ENCODE assay signal across 9 cellular contexts in genomic region chr2:241860184-241861078, GRCh38. TPM values are rescaled to one million over a fixed set of nuclear protein-coding genes. Genes with fewer than 3 reads are reported as not detected.
DNase-seq lines count a peak whose midpoint lies in the region; ATAC-seq and TF ChIP-seq lines count a peak whose summit lies in the region.
"Had no signal": no experiment of that assay in that cellular context is flagged by ENCODE, and none has a peak within 500 bp of the region (broad histone marks: within the 10 kb centered on the region; RNA-seq: fewer than 3 reads in every experiment).

No MANE protein-coding gene starts in this region.

- peak overlapping the region in 2 of 3 donors; percentile 90 to 94 for H3K27ac Mint-ChIP-seq in CD4-positive, CD25-positive, alpha-beta regulatory T cell
- H3K27ac Mint-ChIP-seq in natural killer cell (no peak overlapping the region), osteocyte (ENCODE audit: unreplicated experiment) (no peak overlapping the region)

- intact Hi-C loops in body of pancreas (cut with DNase I) (no loop called here), natural killer cell (cut with micrococcal nuclease) (no loop called here)

- peak overlapping the region in 3 of 4 donors; percentile 84 to 97 (median 93) for H3K4me3 Mint-ChIP-seq in CD4-positive, CD25-positive, alpha-beta regulatory T cell
- H3K4me3 Mint-ChIP-seq in natural killer cell: no peak overlapping the region
- H3K4me3 Mint-ChIP-seq in osteocyte (ENCODE audit: unreplicated experiment): no peak overlapping the region

- 84 to 91% methylated on average over 7 of the region's 10 CpGs for WGBS in body of pancreas, 2 donors

- H3K9me3 Mint-ChIP-seq in CD4-positive, CD25-positive, alpha-beta regulatory T cell: peaks cover 0 to 4% (median 0%) of the 10 kb centered on the region in 7 donors
- H3K9me3 Mint-ChIP-seq in natural killer cell (no peaks in the 10 kb centered on the region), osteocyte (ENCODE audit: unreplicated experiment) (no peaks in the 10 kb centered on the region)

- no peaks in the 10 kb centered on the region for H3K36me3 ChIP-seq in CD4-positive, CD25-positive, alpha-beta regulatory T cell (ENCODE audit: control insufficient read depth, insufficient read depth, low read length)
- no peaks in the 10 kb centered on the region for H3K36me3 ChIP-seq in body of pancreas (replicated peaks in 1 of 2; ENCODE audit: insufficient read depth in 1 of 2, low read depth in 2 of 2)

- H3K27ac ChIP-seq in CD4-positive, CD25-positive, alpha-beta regulatory T cell (ENCODE audit: insufficient read depth, low read length, poor library complexity, severe bottlenecking): peak overlapping the region; percentile 62
- H3K27ac ChIP-seq in body of pancreas: peak overlapping the region in 3 of 4 donors; percentile 26 to 34 (median 34)
- H3K27ac ChIP-seq in RWPE1: no peak overlapping the region

- ATAC-seq in CD4-positive, CD25-positive, alpha-beta regulatory T cell (ENCODE audit: low read depth in 2 of 2): no peak
- peak; percentile 11 for ATAC-seq in GM21825 (IDR thresholded peaks at IDR 0.05; ENCODE audit: unreplicated experiment)
- ATAC-seq in body of pancreas: no peak
- no peak for ATAC-seq in natural killer cell
- ATAC-seq in HG02678 (IDR thresholded peaks at IDR 0.05; ENCODE audit: unreplicated experiment): no peak
- no peak for ATAC-seq in HG02759 (IDR thresholded peaks at IDR 0.05; ENCODE audit: unreplicated experiment)

- no peak overlapping the region for H3K4me3 ChIP-seq in CD4-positive, CD25-positive, alpha-beta regulatory T cell (ENCODE audit: low read depth, low read length)
- H3K4me3 ChIP-seq in body of pancreas: no peak overlapping the region

- H3K4me1 ChIP-seq in CD4-positive, CD25-positive, alpha-beta regulatory T cell (ENCODE audit: control insufficient read depth, insufficient read depth, low read length, poor library complexity, severe bottlenecking): peaks cover 59% of the 10 kb centered on the region
- peaks cover 8% of the 10 kb centered on the region for H3K4me1 ChIP-seq in body of pancreas

- TF ChIP-seq POLR2A in body of pancreas (IDR thresholded peaks at IDR 0.05): no peak

- H3K9me3 ChIP-seq in CD4-positive, CD25-positive, alpha-beta regulatory T cell (ENCODE audit: control insufficient read depth in 2 of 2, low read length in 2 of 2): no peaks in the 10 kb centered on the region
- no peaks in the 10 kb centered on the region for H3K9me3 ChIP-seq in body of pancreas

- POLR2A ChIA-PET in RWPE1 (lab: Yijun Ruan, JAX; ENCODE audit: low non-redundant PET): no interaction called here

- peaks cover 9 to 66% (median 33%) of the 10 kb centered on the region in 4 donors for H3K4me1 Mint-ChIP-seq in CD4-positive, CD25-positive, alpha-beta regulatory T cell
- H3K4me1 Mint-ChIP-seq in natural killer cell (peaks cover 22 to 50% of the 10 kb centered on the region in 2 donors), osteocyte (ENCODE audit: unreplicated experiment) (peaks cover 1% of the 10 kb centered on the region)

- no peaks in the 10 kb centered on the region for H3K27me3 Mint-ChIP-seq in CD4-positive, CD25-positive, alpha-beta regulatory T cell
- H3K27me3 Mint-ChIP-seq in natural killer cell (ENCODE audit: low read depth in 2 of 2) (peaks cover 0 to 35% of the 10 kb centered on the region in 2 donors), osteocyte (ENCODE audit: unreplicated experiment) (peaks cover 6% of the 10 kb centered on the region)

- CTCF ChIA-PET in RWPE1 (lab: Yijun Ruan, JAX): no interaction called here

- no peak for DNase-seq in CD4-positive, CD25-positive, alpha-beta regulatory T cell
- peak in 1 of 4 donors; percentile 12 for DNase-seq in body of pancreas
- DNase-seq in natural killer cell: peak; percentile 15
- DNase-seq in RWPE1 (ENCODE audit: low spot score): no peak
- DNase-seq in osteocyte (ENCODE audit: extremely low spot score, unreplicated experiment): no peak

- no peak for TF ChIP-seq CTCF in body of pancreas (IDR thresholded peaks at IDR 0.05)
- no peak for TF ChIP-seq CTCF in natural killer cell (IDR thresholded peaks at IDR 0.05)
- no peak for TF ChIP-seq CTCF in RWPE1 (conservative IDR thresholded peaks at IDR 0.05; ENCODE audit: low read depth)
- TF ChIP-seq CTCF in osteocyte (IDR thresholded peaks at IDR 0.05): no peak

- H3K36me3 Mint-ChIP-seq in CD4-positive, CD25-positive, alpha-beta regulatory T cell: no peaks in the 10 kb centered on the region
- no peaks in the 10 kb centered on the region for H3K36me3 Mint-ChIP-seq in natural killer cell
- H3K36me3 Mint-ChIP-seq in osteocyte (ENCODE audit: unreplicated experiment): no peaks in the 10 kb centered on the region

- no peaks in the 10 kb centered on the region for H3K27me3 ChIP-seq in CD4-positive, CD25-positive, alpha-beta regulatory T cell (ENCODE audit: control insufficient read depth, insufficient read depth, low read length)
- H3K27me3 ChIP-seq in body of pancreas: peaks cover 0 to 15% of the 10 kb centered on the region in 2 donors

RNA-seq across cellular contexts. Expression of gene PDCD1, which starts 1.7 kb away (rescaled TPM):
- total RNA-seq in CD4-positive, CD25-positive, alpha-beta regulatory T cell: 12.3 TPM
- polyA plus RNA-seq in CD4-positive, CD25-positive, alpha-beta regulatory T cell: 1 to 10 TPM; 6.0 to 8.6 (median 6.6) TPM
- total RNA-seq in body of pancreas (1 to 10 TPM in 1 of 2 donors, under 1 TPM in 1; 0.99 to 1.3 TPM), natural killer cell (under 1 TPM in 1 of 3 donors, not detected in 2; 0.45 TPM), osteocyte (not detected in 2 replicates)
- total RNA-seq: lung microvascular endothelial cell had no signal

RNA-seq across cellular contexts. Expression of gene RTP5, which starts 9.1 kb away (rescaled TPM):
- 0.44 TPM for total RNA-seq in CD4-positive, CD25-positive, alpha-beta regulatory T cell
- not detected for polyA plus RNA-seq in CD4-positive, CD25-positive, alpha-beta regulatory T cell
- not detected for total RNA-seq in body of pancreas
- 1 to 10 TPM in 1 of 3 donors, under 1 TPM in 2; 0.47 to 1.7 (median 0.68) TPM for total RNA-seq in natural killer cell
- not detected in 2 replicates for total RNA-seq in osteocyte
- total RNA-seq: lung microvascular endothelial cell had no signal

RNA-seq across cellular contexts. Expression of gene NEU4, which starts 51.4 kb away (rescaled TPM):
- total RNA-seq in CD4-positive, CD25-positive, alpha-beta regulatory T cell: 3.8 TPM
- polyA plus RNA-seq in CD4-positive, CD25-positive, alpha-beta regulatory T cell: under 1 TPM in 2 of 4 donors, not detected in 2; 0.16 to 0.67 TPM
- not detected for total RNA-seq in body of pancreas
- 1 to 10 TPM in 2 of 3 donors, under 1 TPM in 1; 0.39 to 6.6 (median 2.2) TPM for total RNA-seq in natural killer cell
- total RNA-seq in osteocyte: not detected in 2 replicates

Comparison
In these comparisons a context has a peak if more than half of its experiments do, and no peak if none do; other contexts are left out.
1. H3K27ac Mint-ChIP-seq: peak in CD4-positive, CD25-positive, alpha-beta regulatory T cell (2 of 3); none in natural killer cell (0 of 2) and osteocyte (single experiment).
2. H3K4me3 Mint-ChIP-seq: peak in CD4-positive, CD25-positive, alpha-beta regulatory T cell (3 of 4); none in natural killer cell (single experiment) and osteocyte (single experiment).